In genomic region chr16:83532634-83533033, GRCh38 we compare ENCODE assay signal across 14 cellular contexts.
"Had no signal": no experiment of that assay in that cellular context is flagged by ENCODE, and none has a peak within 500 bp of the region (broad histone marks: within the 10 kb centered on the region; RNA-seq: fewer than 3 reads in every experiment).

No MANE protein-coding gene starts in this region.

- H3K36me3 ChIP-seq: cardiac muscle cell, lower lobe of right lung, stomach had no signal

- ATAC-seq: activated CD8-positive, alpha-beta memory T cell treated with anti-CD3 and anti-CD28 coated beads, Interleukin-2, amount 10 ng/mL, durations not matched to agents 7 days and 5 days; lower lobe of right lung; right cardiac atrium; T-cell had no signal

- FAIRE-seq: small intestine had no signal

- H3K9me3 ChIP-seq: lower lobe of right lung, stomach, testis had no signal

- H3K4me3 ChIP-seq: cardiac muscle cell, lower lobe of right lung, stomach, testis had no signal

- H3K27ac ChIP-seq: cardiac muscle cell, lower lobe of right lung, stomach, testis had no signal

- H3K4me1 ChIP-seq: lower lobe of right lung, stomach, testis had no signal

- H3K27me3 ChIP-seq: cardiac muscle cell, stomach, testis had no signal

- DNase-seq: activated CD4-positive, alpha-beta memory T cell treated with anti-CD3 and anti-CD28 coated beads, Interleukin-2, amount 10 ng/mL, durations not matched to agents 7 days and 5 days; activated CD4-positive, CD25-positive, alpha-beta regulatory T cell; activated CD8-positive, alpha-beta memory T cell treated with anti-CD3 and anti-CD28 coated beads, Interleukin-2, amount 10 ng/mL, durations not matched to agents 7 days and 5 days; foreskin fibroblast; glutamatergic neuron; lower lobe of right lung; nephron progenitor cell; right cardiac atrium; small intestine; stimulated activated CD4-positive, alpha-beta T cell treated with anti-CD3 and anti-CD28 coated beads, Interleukin-4, amount 100 ng/mL, for 1 hour; stomach; T-cell; testis had no signal
